In the genomic region with DNA sequence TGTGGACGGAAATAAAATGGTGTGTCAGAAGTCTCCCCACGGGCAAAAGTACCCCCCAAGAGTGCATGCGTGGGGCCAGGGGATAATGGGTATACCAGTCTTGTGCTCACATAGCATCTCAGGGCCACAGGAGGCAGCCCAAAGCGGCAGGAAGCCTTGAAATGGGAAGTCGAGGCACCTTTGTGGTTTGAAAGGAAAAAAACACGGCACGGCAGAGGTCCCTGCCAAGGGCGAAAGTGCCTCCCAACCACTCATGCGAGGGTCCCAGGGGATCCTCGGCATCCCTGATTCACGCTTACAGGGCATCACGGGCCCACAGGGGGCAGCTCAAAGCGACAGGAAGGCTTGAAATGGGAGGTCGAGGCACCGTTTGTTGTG, we compare ENCODE assay signal across 23 cellular contexts.
"Had no signal": no experiment of that assay in that cellular context is flagged by ENCODE, and none has a peak within 500 bp of the region (broad histone marks: within the 10 kb centered on the region; RNA-seq: fewer than 3 reads in every experiment).

No MANE protein-coding gene starts in this region.

- H3K27me3 Mint-ChIP-seq: activated CD4-positive, alpha-beta T cell treated with anti-CD3 and anti-CD28 coated beads, Interleukin-2, amount 10 ng/mL, durations not matched to agents 24 days and 14 days; activated CD8-positive, alpha-beta memory T cell treated with anti-CD3 and anti-CD28 coated beads, Interleukin-2, amount 10 ng/mL, durations not matched to agents 7 days and 5 days; activated T-cell treated with anti-CD3 and anti-CD28 coated beads, Interleukin-2, amount 50 U/mL, for 24 hours had no signal

- H3K4me3 ChIP-seq: cardiac muscle cell, MG63, SJCRH30 had no signal

- H3K36me3 ChIP-seq: brain microvascular endothelial cell, cardiac muscle cell, MG63, SJCRH30 had no signal

- DNase-seq: activated CD4-positive, alpha-beta T cell treated with anti-CD3 and anti-CD28 coated beads for 1 hour; activated CD4-positive, alpha-beta T cell treated with anti-CD3 and anti-CD28 coated beads, Interleukin-2, amount 10 ng/mL, durations not matched to agents 24 days and 14 days; activated CD4-positive, alpha-beta T cell treated with anti-CD3 and anti-CD28 coated beads, Interleukin-2, amount 50 U/mL, for 48 hours; activated CD8-positive, alpha-beta memory T cell treated with anti-CD3 and anti-CD28 coated beads, Interleukin-2, amount 10 ng/mL, durations not matched to agents 7 days and 5 days; activated effector memory CD4-positive, alpha-beta T cell treated with Interleukin-2 at 50 U/mL for 16 hours; activated naive CD4-positive, alpha-beta T cell; brain microvascular endothelial cell; MG63; NCI-H1105; NCI-H1436; NCI-H1694 treated with DMSO at 0.1 percent for 48 hours; NCI-H2029 treated with DMSO at 0.1 percent for 48 hours; NCI-H345; NCI-H510A; NCI-H526 treated with DMSO at 0.1 percent for 48 hours; NCI-H82; SJCRH30 had no signal

- H3K4me3 Mint-ChIP-seq: activated CD4-positive, alpha-beta T cell treated with anti-CD3 and anti-CD28 coated beads, Interleukin-2, amount 10 ng/mL, durations not matched to agents 24 days and 14 days; activated CD8-positive, alpha-beta memory T cell treated with anti-CD3 and anti-CD28 coated beads, Interleukin-2, amount 10 ng/mL, durations not matched to agents 7 days and 5 days; activated T-cell treated with anti-CD3 and anti-CD28 coated beads, Interleukin-2, amount 50 U/mL, for 24 hours; activated T-helper 1 cell treated with anti-CD3 and anti-CD28 coated beads, Interleukin-12 subunit alpha, Interleukin-12 subunit beta, Interleukin-2, Interleukin-4 antibody, amounts not matched to agents 30 ng/mL and 10 ng/mL and 1 ng/mL, durations not matched to agents 14 hours and 24 hours and 36 hours; T-helper 1 cell treated with Interleukin-12 subunit alpha and Interleukin-12 subunit beta and Interleukin-4 antibody, amounts not matched to agents 30 μg/mL and 1 μg/mL, for 36 hours; WTC11 had no signal

- H3K27ac ChIP-seq: brain microvascular endothelial cell, cardiac muscle cell, SJCRH30 had no signal

- H3K9me3 ChIP-seq: MG63, SJCRH30 had no signal

- H3K27ac Mint-ChIP-seq: activated CD4-positive, alpha-beta T cell treated with anti-CD3 and anti-CD28 coated beads, Interleukin-2, amount 10 ng/mL, durations not matched to agents 24 days and 14 days; activated CD8-positive, alpha-beta memory T cell treated with anti-CD3 and anti-CD28 coated beads, Interleukin-2, amount 10 ng/mL, durations not matched to agents 7 days and 5 days; activated naive CD4-positive, alpha-beta T cell treated with anti-CD3 and anti-CD28 coated beads, Interleukin-2, amount 50 U/mL, for 72 hours; activated T-cell treated with anti-CD3 and anti-CD28 coated beads, Interleukin-2, amount 50 U/mL, for 24 hours; activated T-helper 1 cell treated with anti-CD3 and anti-CD28 coated beads, Interleukin-12 subunit alpha, Interleukin-12 subunit beta, Interleukin-2, Interleukin-4 antibody, amounts not matched to agents 30 ng/mL and 10 ng/mL and 1 ng/mL, durations not matched to agents 14 hours and 24 hours and 36 hours; T-helper 1 cell treated with Interleukin-12 subunit alpha and Interleukin-12 subunit beta and Interleukin-4 antibody, amounts not matched to agents 30 μg/mL and 1 μg/mL, for 36 hours; WTC11 had no signal

- H3K4me1 Mint-ChIP-seq: activated CD4-positive, alpha-beta T cell treated with anti-CD3 and anti-CD28 coated beads, Interleukin-2, amount 10 ng/mL, durations not matched to agents 24 days and 14 days; activated CD8-positive, alpha-beta memory T cell treated with anti-CD3 and anti-CD28 coated beads, Interleukin-2, amount 10 ng/mL, durations not matched to agents 7 days and 5 days; WTC11 had no signal

- H3K36me3 Mint-ChIP-seq: activated CD8-positive, alpha-beta memory T cell treated with anti-CD3 and anti-CD28 coated beads, Interleukin-2, amount 10 ng/mL, durations not matched to agents 7 days and 5 days had no signal

- H3K27me3 ChIP-seq: brain microvascular endothelial cell, cardiac muscle cell, MG63, SJCRH30 had no signal

- H3K4me1 ChIP-seq: SJCRH30 had no signal

- ATAC-seq: activated CD8-positive, alpha-beta memory T cell treated with anti-CD3 and anti-CD28 coated beads, Interleukin-2, amount 10 ng/mL, durations not matched to agents 7 days and 5 days; activated naive CD4-positive, alpha-beta T cell treated with anti-CD3 and anti-CD28 coated beads, Interleukin-2, amount 50 U/mL, for 72 hours; WTC11 had no signal
